ENCODE assay signal across 20 cellular contexts in the genomic region with DNA sequence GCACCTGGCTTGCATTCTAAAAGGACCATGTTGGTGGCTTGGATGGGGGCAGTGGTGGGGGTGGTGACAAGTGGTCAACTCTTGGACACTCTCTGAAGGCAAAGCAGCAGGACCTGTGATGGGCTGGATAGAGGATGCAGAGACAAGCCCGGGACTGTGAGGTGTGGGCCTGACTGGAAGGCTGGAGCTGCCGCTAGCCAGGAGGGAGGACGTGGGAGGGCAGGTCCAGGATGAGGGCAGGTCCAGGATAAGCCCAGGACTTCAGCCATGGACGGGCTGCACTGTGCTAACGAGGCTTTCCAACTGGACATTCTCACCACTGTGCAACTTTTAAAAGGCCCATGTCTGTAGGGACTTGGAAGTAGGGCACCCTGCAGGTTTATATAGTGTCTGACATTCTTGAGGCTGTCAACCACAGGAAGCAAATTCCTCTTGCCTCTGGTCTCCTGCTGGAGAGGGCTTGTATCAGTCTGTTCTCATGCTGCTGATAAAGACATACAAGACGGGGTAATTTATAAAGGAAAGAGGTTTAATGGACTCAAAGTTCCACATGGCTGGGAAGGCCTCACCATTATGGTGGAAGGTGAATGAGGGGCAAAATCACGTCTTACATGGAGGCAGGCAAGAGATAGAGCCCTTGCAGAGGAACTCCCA. TPM values are rescaled to one million over a fixed set of nuclear protein-coding genes. Genes with fewer than 3 reads are reported as not detected.
DNase-seq lines count a peak whose midpoint lies in the region; ATAC-seq and TF ChIP-seq lines count a peak whose summit lies in the region.
"Had no signal": no experiment of that assay in that cellular context is flagged by ENCODE, and none has a peak within 500 bp of the region (broad histone marks: within the 10 kb centered on the region; RNA-seq: fewer than 3 reads in every experiment).

No MANE protein-coding gene starts in this region.

- peak; percentile 46 for DNase-seq in A172 (ENCODE audit: low spot score)
- DNase-seq in astrocyte of the hippocampus (ENCODE audit: low read depth, low spot score): peak; percentile 59
- peak; percentile 66 for DNase-seq in islet precursor cell
- no peak for DNase-seq in NCI-H2029 treated with DMSO at 0.1 percent for 48 hours (lab: John Stamatoyannopoulos, UW)
- DNase-seq in T-helper 17 cell: no peak
- DNase-seq in H4 (ENCODE audit: low spot score): no peak
- DNase-seq: activated CD4-positive, alpha-beta T cell treated with anti-CD3 and anti-CD28 coated beads, Interleukin-2, amount 50 U/mL, for 48 hours; activated naive CD4-positive, alpha-beta T cell treated with anti-CD3 and anti-CD28 coated beads for 36 hours; activated T-cell treated with anti-CD3 and anti-CD28 coated beads, Interleukin-2, amount 50 U/mL, for 1 hour; aorta; DMS153; kidney glomerular epithelial cell; NCI-H526 treated with DMSO at 0.1 percent for 48 hours; SJCRH30; substantia nigra; T-helper 2 cell had no signal

- no peak overlapping the region for H3K4me3 Mint-ChIP-seq in T-helper 17 cell
- H3K4me3 Mint-ChIP-seq: activated naive CD4-positive, alpha-beta T cell treated with anti-CD3 and anti-CD28 coated beads for 36 hours had no signal

- ATAC-seq in T-helper 17 cell (no peak), GM18498 (IDR thresholded peaks at IDR 0.05; ENCODE audit: unreplicated experiment) (no peak)

- H3K4me1 Mint-ChIP-seq in T-helper 17 cell: peaks cover 14% of the 10 kb centered on the region

- CTCF ChIA-PET in HEK293 (lab: Yijun Ruan, JAX): interaction anchor here (0.7 kb wide), 1 partner anchor 129 kb away, joined by 3 read pairs; no protein-coding TSS in a partner anchor

- TF ChIP-seq CTCF in HEK293 (tag by site-specific recombination; IDR thresholded peaks at IDR 0.05): no peak

- H3K4me3 ChIP-seq in HEK293 (ENCODE audit: low read depth, low read length): no peak overlapping the region
- H3K4me3 ChIP-seq: coronary artery, hepatocyte, SJCRH30 had no signal

- H3K9me3 ChIP-seq in HEK293 (ENCODE audit: control insufficient read depth, insufficient read depth, low read depth, low read length): no peaks in the 10 kb centered on the region
- no peaks in the 10 kb centered on the region for H3K9me3 ChIP-seq in T-helper 17 cell (ENCODE audit: control insufficient read depth, low read length, poor library complexity, severe bottlenecking)
- H3K9me3 ChIP-seq: SJCRH30 had no signal

- H3K27me3 Mint-ChIP-seq in T-helper 17 cell: peaks cover 13% of the 10 kb centered on the region

- H3K4me1 ChIP-seq in HEK293 (ENCODE audit: control insufficient read depth, insufficient read depth, low read length): no peaks in the 10 kb centered on the region
- H3K4me1 ChIP-seq: SJCRH30 had no signal

- H3K27ac ChIP-seq in HEK293 (ENCODE audit: extremely low read depth, low read depth, low read length): no peak overlapping the region
- H3K27ac ChIP-seq: coronary artery, hepatocyte, SJCRH30 had no signal

- no peak overlapping the region for H3K27ac Mint-ChIP-seq in T-helper 17 cell
- H3K27ac Mint-ChIP-seq: activated naive CD4-positive, alpha-beta T cell treated with anti-CD3 and anti-CD28 coated beads for 36 hours had no signal

- peaks cover 0 to 26% of the 10 kb centered on the region in 2 experiments; a peak in 1 of 3 replicates for H3K36me3 ChIP-seq in HEK293 (ENCODE audit: control insufficient read depth in 2 of 2, insufficient read depth in 1 of 2, low read length in 2 of 2)
- H3K36me3 ChIP-seq: SJCRH30 had no signal

- no peaks in the 10 kb centered on the region for H3K36me3 Mint-ChIP-seq in T-helper 17 cell (ENCODE audit: low read depth)

- POLR2A ChIA-PET in HEK293 (lab: Yijun Ruan, JAX): interaction anchor here (0.6 kb wide), 1 partner anchor 78 kb away, joined by 3 read pairs; no protein-coding TSS in a partner anchor

TF ChIP-seq in HEK293, 187 proteins besides CTCF, POLR2A, EP300 and RAD21:
- TF ChIP-seq INSM2 (tag by site-specific recombination; IDR thresholded peaks at IDR 0.05) (no peak), ZNF221 (tag by site-specific recombination; IDR thresholded peaks at IDR 0.05; ENCODE audit: borderline replicate concordance) (no peak), RBAK (tag by site-specific recombination; IDR thresholded peaks at IDR 0.05) (no peak), ZIC2 (tag by site-specific recombination; IDR thresholded peaks at IDR 0.05) (peak; percentile 48), ZNF132 (tag by site-specific recombination; IDR thresholded peaks at IDR 0.05; ENCODE audit: borderline replicate concordance) (no peak)

RNA-seq across cellular contexts. Expression of gene C1orf167, which starts 8.3 kb away (rescaled TPM):
- not detected in 2 replicates for total RNA-seq in A172 (2014; rRNA removed; shearing (Covaris generic))
- total RNA-seq in T-helper 17 cell: under 1 TPM in 1 of 2 donors, not detected in 1; 0.13 TPM
- total RNA-seq in H4 (2014; rRNA removed; shearing (Covaris generic)): not detected in 2 replicates
- total RNA-seq: activated naive CD4-positive, alpha-beta T cell treated with anti-CD3 and anti-CD28 coated beads for 36 hours; hepatocyte; SJCRH30 had no signal

RNA-seq across cellular contexts. Expression of gene AGTRAP, which starts 17.7 kb away (rescaled TPM):
- 36.5 and 41.7 TPM in 2 replicates for total RNA-seq in A172 (2014; rRNA removed; shearing (Covaris generic))
- total RNA-seq in T-helper 17 cell: 10 to 100 TPM; 19.2 to 22.5 TPM
- total RNA-seq in H4 (2014; rRNA removed; shearing (Covaris generic)): 65.1 and 74.0 TPM in 2 replicates

RNA-seq across cellular contexts. Expression of gene MTHFR, which starts 52.1 kb away (rescaled TPM):
- 3.5 and 4.6 TPM in 2 replicates for total RNA-seq in A172 (2014; rRNA removed; shearing (Covaris generic))
- 10 to 100 TPM; 31.5 to 35.1 TPM for total RNA-seq in T-helper 17 cell
- total RNA-seq in H4 (2014; rRNA removed; shearing (Covaris generic)): 3.6 and 6.0 TPM in 2 replicates

RNA-seq across cellular contexts. Expression of gene CLCN6, which starts 52.3 kb away (rescaled TPM):
- 1.3 and 4.1 TPM in 2 replicates for total RNA-seq in A172 (2014; rRNA removed; shearing (Covaris generic))
- total RNA-seq in T-helper 17 cell: 10 to 100 TPM; 11.7 to 13.8 TPM
- 1.8 and 4.4 TPM in 2 replicates for total RNA-seq in H4 (2014; rRNA removed; shearing (Covaris generic))

Comparison
In these comparisons a context has a peak if more than half of its experiments do, and no peak if none do; other contexts are left out.
1. DNase-seq: peak in A172 (single experiment), astrocyte of the hippocampus (single experiment) and islet precursor cell (single experiment); none in NCI-H2029 treated with DMSO at 0.1 percent for 48 hours (single experiment), T-helper 17 cell (0 of 3) and H4 (single experiment).